In the genomic region with DNA sequence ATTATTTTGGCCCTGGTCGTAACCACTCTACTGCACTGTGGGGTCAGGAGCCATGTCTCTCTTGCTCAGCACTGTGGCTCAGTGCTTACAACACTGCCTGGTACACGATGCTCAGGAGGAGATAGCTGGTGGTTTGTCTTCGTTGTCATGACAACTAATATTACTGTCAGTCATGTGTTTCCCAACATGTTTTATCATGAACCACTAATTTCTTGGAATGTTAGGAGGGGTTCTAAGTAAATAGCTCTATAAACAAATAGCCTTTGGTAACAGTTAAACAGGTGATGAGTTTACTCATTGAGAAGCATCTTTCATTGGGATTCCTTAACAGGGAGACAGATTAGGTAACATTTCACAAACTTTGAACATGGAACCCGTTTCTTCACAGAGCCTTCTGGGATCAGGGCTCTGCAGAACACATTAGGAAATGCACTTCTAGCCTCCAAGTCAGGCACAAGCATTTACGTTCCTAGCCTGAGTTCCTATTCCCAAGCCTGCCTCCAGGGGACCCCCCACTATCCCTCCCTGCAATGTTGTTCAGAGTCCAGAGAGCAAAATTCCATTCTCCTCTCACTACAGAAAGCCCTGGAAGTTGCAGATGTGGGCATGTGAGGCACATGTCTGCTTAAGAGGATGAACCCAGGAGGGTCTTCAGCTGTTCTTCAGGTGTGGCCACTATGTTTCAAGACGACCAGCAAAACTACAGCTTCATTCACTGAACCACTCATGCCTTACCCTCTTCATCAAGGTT, we compare ENCODE assay signal across 12 cellular contexts. TPM values are rescaled to one million over a fixed set of nuclear protein-coding genes. Genes with fewer than 3 reads are reported as not detected.
DNase-seq lines count a peak whose midpoint lies in the region; ATAC-seq and TF ChIP-seq lines count a peak whose summit lies in the region.
"Had no signal": no experiment of that assay in that cellular context is flagged by ENCODE, and none has a peak within 500 bp of the region (broad histone marks: within the 10 kb centered on the region; RNA-seq: fewer than 3 reads in every experiment).

No MANE protein-coding gene starts in this region.

- H3K4me3 ChIP-seq in fibroblast of villous mesenchyme (ENCODE audit: low read depth, low read length) = no peak overlapping the region
- H3K4me3 ChIP-seq: body of pancreas, SK-N-MC had no signal

- H3K27me3 Mint-ChIP-seq in activated naive CD8-positive, alpha-beta T cell = no peaks in the 10 kb centered on the region
- H3K27me3 Mint-ChIP-seq in activated naive CD8-positive, alpha-beta T cell treated with anti-CD3 and anti-CD28 coated beads for 36 hours = no peaks in the 10 kb centered on the region

- peak overlapping the region; percentile 41 for H3K27ac Mint-ChIP-seq in activated naive CD8-positive, alpha-beta T cell
- H3K27ac Mint-ChIP-seq in activated naive CD8-positive, alpha-beta T cell treated with anti-CD3 and anti-CD28 coated beads for 36 hours = no peak overlapping the region

- peak; percentile 62 for ATAC-seq in SK-N-SH treated with all-trans-retinoic acid at 6 μM for 48 hours
- no peak for ATAC-seq in GM18870 (IDR thresholded peaks at IDR 0.05; ENCODE audit: unreplicated experiment)
- no peak for ATAC-seq in GM21515 (IDR thresholded peaks at IDR 0.05; ENCODE audit: unreplicated experiment)
- ATAC-seq: body of pancreas, sciatic nerve had no signal

- H3K4me1 Mint-ChIP-seq in activated naive CD8-positive, alpha-beta T cell (ENCODE audit: low read depth) = peaks cover 2% of the 10 kb centered on the region
- no peaks in the 10 kb centered on the region for H3K4me1 Mint-ChIP-seq in activated naive CD8-positive, alpha-beta T cell treated with anti-CD3 and anti-CD28 coated beads for 36 hours

- TF ChIP-seq CTCF in fibroblast of villous mesenchyme (IDR thresholded peaks at IDR 0.05; ENCODE audit: insufficient read depth, low read depth, low read length) = peak; percentile 51

- peaks cover under 1% of the 10 kb centered on the region for H3K9me3 Mint-ChIP-seq in activated naive CD8-positive, alpha-beta T cell (ENCODE audit: low read depth)
- peaks cover 1% of the 10 kb centered on the region for H3K9me3 Mint-ChIP-seq in activated naive CD8-positive, alpha-beta T cell treated with anti-CD3 and anti-CD28 coated beads for 36 hours

- DNase-seq in activated naive CD8-positive, alpha-beta T cell treated with anti-CD3 and anti-CD28 coated beads for 36 hours = no peak
- peak; percentile 22 for DNase-seq in fibroblast of villous mesenchyme (ENCODE audit: low read depth)
- DNase-seq in stimulated activated naive CD4-positive, alpha-beta T cell (lab: John Stamatoyannopoulos, UW) = no peak
- DNase-seq in GDM1 (lab: John Stamatoyannopoulos, UW) = no peak
- DNase-seq: ACHN, body of pancreas had no signal

- peaks cover 15% of the 10 kb centered on the region for H3K36me3 Mint-ChIP-seq in activated naive CD8-positive, alpha-beta T cell
- peaks cover 12% of the 10 kb centered on the region for H3K36me3 Mint-ChIP-seq in activated naive CD8-positive, alpha-beta T cell treated with anti-CD3 and anti-CD28 coated beads for 36 hours

- H3K4me3 Mint-ChIP-seq in activated naive CD8-positive, alpha-beta T cell = no peak overlapping the region
- no peak overlapping the region for H3K4me3 Mint-ChIP-seq in activated naive CD8-positive, alpha-beta T cell treated with anti-CD3 and anti-CD28 coated beads for 36 hours

TF ChIP-seq in SK-N-SH treated with all-trans-retinoic acid at 6 μM for 48 hours, 23 proteins besides CTCF, POLR2A, EP300 and RAD21:
- TF ChIP-seq BACH2 (CRISPR knock-in tag; IDR thresholded peaks at IDR 0.05; ENCODE audit: borderline replicate concordance) = no peak
- TF ChIP-seq ZNF70 (CRISPR knock-in tag; IDR thresholded peaks at IDR 0.05) = no peak
- no peak for TF ChIP-seq ZNF565 (CRISPR knock-in tag; conservative IDR thresholded peaks at IDR 0.05; ENCODE audit: low read depth)
- TF ChIP-seq ISL1 (CRISPR knock-in tag; IDR thresholded peaks at IDR 0.05) = no peak
- TF ChIP-seq GLIS3 (CRISPR knock-in tag; IDR thresholded peaks at IDR 0.05) = no peak
- TF ChIP-seq TOX (CRISPR knock-in tag; IDR thresholded peaks at IDR 0.05; ENCODE audit: borderline replicate concordance) = no peak
- TF ChIP-seq, protein P1, sequence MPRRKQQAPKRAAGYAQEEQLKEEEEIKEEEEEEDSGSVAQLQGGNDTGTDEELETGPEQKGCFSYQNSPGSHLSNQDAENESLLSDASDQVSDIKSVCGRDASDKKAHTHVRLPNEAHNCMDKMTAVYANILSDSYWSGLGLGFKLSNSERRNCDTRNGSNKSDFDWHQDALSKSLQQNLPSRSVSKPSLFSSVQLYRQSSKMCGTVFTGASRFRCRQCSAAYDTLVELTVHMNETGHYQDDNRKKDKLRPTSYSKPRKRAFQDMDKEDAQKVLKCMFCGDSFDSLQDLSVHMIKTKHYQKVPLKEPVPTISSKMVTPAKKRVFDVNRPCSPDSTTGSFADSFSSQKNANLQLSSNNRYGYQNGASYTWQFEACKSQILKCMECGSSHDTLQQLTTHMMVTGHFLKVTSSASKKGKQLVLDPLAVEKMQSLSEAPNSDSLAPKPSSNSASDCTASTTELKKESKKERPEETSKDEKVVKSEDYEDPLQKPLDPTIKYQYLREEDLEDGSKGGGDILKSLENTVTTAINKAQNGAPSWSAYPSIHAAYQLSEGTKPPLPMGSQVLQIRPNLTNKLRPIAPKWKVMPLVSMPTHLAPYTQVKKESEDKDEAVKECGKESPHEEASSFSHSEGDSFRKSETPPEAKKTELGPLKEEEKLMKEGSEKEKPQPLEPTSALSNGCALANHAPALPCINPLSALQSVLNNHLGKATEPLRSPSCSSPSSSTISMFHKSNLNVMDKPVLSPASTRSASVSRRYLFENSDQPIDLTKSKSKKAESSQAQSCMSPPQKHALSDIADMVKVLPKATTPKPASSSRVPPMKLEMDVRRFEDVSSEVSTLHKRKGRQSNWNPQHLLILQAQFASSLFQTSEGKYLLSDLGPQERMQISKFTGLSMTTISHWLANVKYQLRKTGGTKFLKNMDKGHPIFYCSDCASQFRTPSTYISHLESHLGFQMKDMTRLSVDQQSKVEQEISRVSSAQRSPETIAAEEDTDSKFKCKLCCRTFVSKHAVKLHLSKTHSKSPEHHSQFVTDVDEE (CRISPR knock-in tag; IDR thresholded peaks at IDR 0.05) = no peak
- no peak for TF ChIP-seq TCF4 (CRISPR knock-in tag; IDR thresholded peaks at IDR 0.05; ENCODE audit: borderline replicate concordance)
- no peak for TF ChIP-seq CSDC2 (CRISPR knock-in tag; IDR thresholded peaks at IDR 0.05)
- no peak for TF ChIP-seq ESRRG (CRISPR knock-in tag; IDR thresholded peaks at IDR 0.05)
- TF ChIP-seq ZC3H10 (CRISPR knock-in tag; IDR thresholded peaks at IDR 0.05) = no peak
- TF ChIP-seq RARB (CRISPR knock-in tag; IDR thresholded peaks at IDR 0.05) = no peak
- TF ChIP-seq CREB5 (CRISPR knock-in tag; IDR thresholded peaks at IDR 0.05; ENCODE audit: low read depth) = no peak
- no peak for TF ChIP-seq CSRNP3 (CRISPR knock-in tag; IDR thresholded peaks at IDR 0.05)
- no peak for TF ChIP-seq PPARA (CRISPR knock-in tag; IDR thresholded peaks at IDR 0.05; ENCODE audit: borderline replicate concordance)

RNA-seq across cellular contexts. Expression of gene RBM44, which starts 6.4 kb away (rescaled TPM):
- under 1 TPM; 0.46 to 0.47 TPM for total RNA-seq in activated naive CD8-positive, alpha-beta T cell treated with anti-CD3 and anti-CD28 coated beads for 36 hours
- 0.43 and 0.97 TPM in 2 replicates for total RNA-seq in fibroblast of villous mesenchyme
